In genomic region chr16:81810361-81810760, GRCh38 we compare ENCODE assay signal across 18 cellular contexts. TPM values are rescaled to one million over a fixed set of nuclear protein-coding genes. Genes with fewer than 3 reads are reported as not detected.
DNase-seq lines count a peak whose midpoint lies in the region; ATAC-seq and TF ChIP-seq lines count a peak whose summit lies in the region.
"Had no signal": no experiment of that assay in that cellular context is flagged by ENCODE, and none has a peak within 500 bp of the region (broad histone marks: within the 10 kb centered on the region; RNA-seq: fewer than 3 reads in every experiment).

No MANE protein-coding gene starts in this region.

- peak overlapping the region in 1 of 8 donors; percentile 27 for H3K4me3 ChIP-seq in spleen
- H3K4me3 ChIP-seq: gastrocnemius medialis, HAP-1, MG63 had no signal

- H3K9me3 Mint-ChIP-seq in activated CD4-positive, alpha-beta memory T cell treated with anti-CD3 and anti-CD28 coated beads, Interleukin-2, amount 10 ng/mL, durations not matched to agents 7 days and 5 days, result no peaks in the 10 kb centered on the region
- H3K9me3 Mint-ChIP-seq in activated CD4-positive, alpha-beta memory T cell treated with anti-CD3 and anti-CD28 coated beads for 36 hours, result no peaks in the 10 kb centered on the region
- H3K9me3 Mint-ChIP-seq: CD4-positive, alpha-beta T cell had no signal

- H3K4me3 Mint-ChIP-seq in activated CD4-positive, alpha-beta memory T cell treated with anti-CD3 and anti-CD28 coated beads, Interleukin-2, amount 10 ng/mL, durations not matched to agents 7 days and 5 days, result no peak overlapping the region
- no peak overlapping the region for H3K4me3 Mint-ChIP-seq in activated CD4-positive, alpha-beta memory T cell treated with anti-CD3 and anti-CD28 coated beads for 36 hours
- H3K4me3 Mint-ChIP-seq: CD4-positive, alpha-beta T cell had no signal

- H3K36me3 Mint-ChIP-seq in activated CD4-positive, alpha-beta memory T cell treated with anti-CD3 and anti-CD28 coated beads, Interleukin-2, amount 10 ng/mL, durations not matched to agents 7 days and 5 days (ENCODE audit: low read depth), result peaks cover 5% of the 10 kb centered on the region
- peaks cover 1% of the 10 kb centered on the region for H3K36me3 Mint-ChIP-seq in activated CD4-positive, alpha-beta memory T cell treated with anti-CD3 and anti-CD28 coated beads for 36 hours

- no peaks in the 10 kb centered on the region for H3K27me3 ChIP-seq in spleen (replicated peaks in 1 of 7)
- H3K27me3 ChIP-seq: gastrocnemius medialis, MG63 had no signal

- WGBS in spleen, 5 donors, result 55 to 66% (median 61%) methylated on average over 2 of the region's 2 CpGs

- CTCF ChIA-PET in activated CD4-positive, alpha-beta memory T cell treated with anti-CD3 and anti-CD28 coated beads, Interleukin-2, amount 10 ng/mL, durations not matched to agents 7 days and 5 days (lab: Charles Lee), result no interaction called here
- CTCF ChIA-PET in activated CD4-positive, alpha-beta memory T cell treated with anti-CD3 and anti-CD28 coated beads for 36 hours (lab: Charles Lee), result no interaction called here

- peak overlapping the region; percentile 3 for H3K27ac Mint-ChIP-seq in activated CD4-positive, alpha-beta memory T cell treated with anti-CD3 and anti-CD28 coated beads, Interleukin-2, amount 10 ng/mL, durations not matched to agents 7 days and 5 days
- H3K27ac Mint-ChIP-seq in activated CD4-positive, alpha-beta memory T cell treated with anti-CD3 and anti-CD28 coated beads for 36 hours, result no peak overlapping the region
- H3K27ac Mint-ChIP-seq: CD4-positive, alpha-beta T cell had no signal

- H3K4me1 ChIP-seq in spleen, result peaks cover 32 to 92% (median 81%) of the 10 kb centered on the region in 6 donors
- H3K4me1 ChIP-seq: gastrocnemius medialis, HAP-1 had no signal

- H3K27ac ChIP-seq in spleen, result peak overlapping the region; percentile 66 to 95 (median 80)
- H3K27ac ChIP-seq: gastrocnemius medialis had no signal

- H3K4me1 Mint-ChIP-seq in activated CD4-positive, alpha-beta memory T cell treated with anti-CD3 and anti-CD28 coated beads, Interleukin-2, amount 10 ng/mL, durations not matched to agents 7 days and 5 days, result peaks cover 34% of the 10 kb centered on the region
- no peaks in the 10 kb centered on the region for H3K4me1 Mint-ChIP-seq in activated CD4-positive, alpha-beta memory T cell treated with anti-CD3 and anti-CD28 coated beads for 36 hours (ENCODE audit: low read depth)

- DNase-seq in activated CD4-positive, alpha-beta memory T cell treated with anti-CD3 and anti-CD28 coated beads, Interleukin-2, amount 10 ng/mL, durations not matched to agents 7 days and 5 days, result no peak
- DNase-seq in activated CD4-positive, alpha-beta memory T cell treated with anti-CD3 and anti-CD28 coated beads for 36 hours, result no peak
- DNase-seq in spleen, result no peak
- no peak for DNase-seq in NCI-H1092 (lab: John Stamatoyannopoulos, UW)
- DNase-seq in NCI-H2196 treated with DMSO at 0.1 percent for 48 hours (lab: John Stamatoyannopoulos, UW; ENCODE audit: unreplicated experiment), result no peak
- DNase-seq: 8988T; activated CD4-positive, CD25-positive, alpha-beta regulatory T cell; caudate nucleus; CD4-positive, alpha-beta T cell; gastrocnemius medialis; MG63; nucleus accumbens; PC-3; stimulated activated naive CD4-positive, alpha-beta T cell had no signal

- intact Hi-C loops in activated CD4-positive, alpha-beta memory T cell treated with anti-CD3 and anti-CD28 coated beads for 36 hours (cut with micrococcal nuclease), result no loop called here
- intact Hi-C loops in spleen (cut with DNase I; ENCODE audit: low total_unique reads), result no loop called here

- no peak for TF ChIP-seq CTCF in spleen (IDR thresholded peaks at IDR 0.05 in 8 of 11, conservative IDR thresholded peaks at IDR 0.05 in 3 of 11)

- ATAC-seq in HG02798 (IDR thresholded peaks at IDR 0.05; ENCODE audit: poor library complexity, unreplicated experiment) (peak; percentile 28), GM21360 (IDR thresholded peaks at IDR 0.05; ENCODE audit: unreplicated experiment) (no peak)
- ATAC-seq: gastrocnemius medialis, PC-3 had no signal

- TF ChIP-seq POLR2A in Raji (IDR thresholded peaks at IDR 0.05; ENCODE audit: insufficient read depth, low read depth, low read length) (peak; percentile 45; the same call in 1 of the 2 replicates), spleen (IDR thresholded peaks at IDR 0.05) (no peak)

- H3K27me3 Mint-ChIP-seq in activated CD4-positive, alpha-beta memory T cell treated with anti-CD3 and anti-CD28 coated beads, Interleukin-2, amount 10 ng/mL, durations not matched to agents 7 days and 5 days, result no peaks in the 10 kb centered on the region
- peaks cover 2% of the 10 kb centered on the region for H3K27me3 Mint-ChIP-seq in activated CD4-positive, alpha-beta memory T cell treated with anti-CD3 and anti-CD28 coated beads for 36 hours

- H3K36me3 ChIP-seq in spleen, result peaks cover 0 to 10% (median 0%) of the 10 kb centered on the region in 6 donors
- H3K36me3 ChIP-seq: gastrocnemius medialis, HAP-1, MG63 had no signal

- H3K9me3 ChIP-seq in spleen, result no peaks in the 10 kb centered on the region
- H3K9me3 ChIP-seq: gastrocnemius medialis, HAP-1, MG63 had no signal

- POLR2A ChIA-PET in activated CD4-positive, alpha-beta memory T cell treated with anti-CD3 and anti-CD28 coated beads, Interleukin-2, amount 10 ng/mL, durations not matched to agents 7 days and 5 days (lab: Charles Lee), result no interaction called here
- POLR2A ChIA-PET in activated CD4-positive, alpha-beta memory T cell treated with anti-CD3 and anti-CD28 coated beads for 36 hours (lab: Charles Lee), result no interaction called here

RNA-seq across cellular contexts. Expression of gene PLCG2, which starts 31.3 kb away (rescaled TPM):
- 10 to 100 TPM; 11.0 to 13.3 TPM for total RNA-seq in activated CD4-positive, alpha-beta memory T cell treated with anti-CD3 and anti-CD28 coated beads, Interleukin-2, amount 10 ng/mL, durations not matched to agents 7 days and 5 days
- total RNA-seq in activated CD4-positive, alpha-beta memory T cell treated with anti-CD3 and anti-CD28 coated beads for 36 hours, result 10 to 100 TPM in 1 of 2 experiments, 1 to 10 TPM in 1; 8.3 to 10.6 TPM
- total RNA-seq in spleen, result 100 to 1,000 TPM; 111 to 277 (median 161) TPM
- polyA plus RNA-seq in spleen, result 10 to 100 TPM; 57.1 to 83.2 (median 61.9) TPM

Comparison
In these comparisons a context has a peak if more than half of its experiments do, and no peak if none do; other contexts are left out.
1. RNA of gene PLCG2, which starts 31.3 kb away (total RNA-seq): 111 to 277 TPM in spleen; 11.0 to 13.3 TPM in activated CD4-positive, alpha-beta memory T cell treated with anti-CD3 and anti-CD28 coated beads, Interleukin-2, amount 10 ng/mL, durations not matched to agents 7 days and 5 days and 8.3 to 10.6 TPM in activated CD4-positive, alpha-beta memory T cell treated with anti-CD3 and anti-CD28 coated beads for 36 hours; every median in the first group is over 4 times any median in the second.